Comparison of ENCODE assay signal across 1 cellular context in the genomic region with DNA sequence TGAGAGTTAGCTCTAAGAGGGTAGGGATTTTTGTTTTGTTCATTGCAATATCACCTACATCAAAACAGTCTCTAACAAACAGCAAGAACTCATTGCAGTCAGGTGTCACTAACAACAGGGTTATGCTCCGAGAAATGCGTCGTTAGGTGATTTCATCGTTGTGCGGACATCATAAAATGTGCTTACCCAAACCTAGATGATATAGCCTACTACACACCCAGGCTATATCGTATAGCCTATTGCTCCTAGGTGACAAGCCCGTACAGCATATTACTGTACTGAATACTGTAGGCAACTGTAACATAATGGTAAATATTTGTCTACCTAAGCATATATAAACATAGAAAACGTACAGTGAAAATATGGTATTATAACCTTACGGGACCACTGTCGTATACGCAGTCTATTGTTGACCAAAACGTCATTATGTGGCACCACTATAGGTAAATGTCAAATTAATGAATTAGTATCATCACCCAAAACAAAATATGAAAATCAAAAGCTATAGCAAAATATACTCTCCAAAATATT.
TF ChIP-seq lines count a peak whose summit lies in the region.

No MANE protein-coding gene starts in this region.

TF ChIP-seq in A549, 52 proteins besides CTCF, POLR2A, EP300 and RAD21:
- TF ChIP-seq MAFK (IDR thresholded peaks at IDR 0.05; ENCODE audit: partially characterized antibody): peak; percentile 39
- TF ChIP-seq CHD2 (IDR thresholded peaks at IDR 0.05; ENCODE audit: low read length, partially characterized antibody): no peak
